ENCODE assay signal across 8 cellular contexts in genomic region chr3:44949770-44950169, GRCh38. TPM values are rescaled to one million over a fixed set of nuclear protein-coding genes. Genes with fewer than 3 reads are reported as not detected.
DNase-seq lines count a peak whose midpoint lies in the region; FAIRE-seq and TF ChIP-seq lines count a peak whose summit lies in the region.
"Not testable (repeated sequence)": the region's sequence is repeated elsewhere in the genome, so short reads cannot be mapped to it uniquely, and the experiment has no call there.

No MANE protein-coding gene starts in this region.

- not testable (repeated sequence) for H2AK5ac ChIP-seq in H1 (ENCODE audit: low read depth, low read length)

- peak overlapping the region in 8 of 11 experiments; percentile 40 to 68 (median 60); a peak in 15 of 22 replicates for H3K4me2 ChIP-seq in BLaER1 treated with 17β-estradiol and CSF1 and Interleukin-3, amounts not matched to agents 10 nM and 100 nM
- not testable (repeated sequence) for H3K4me2 ChIP-seq in H1 (ENCODE audit: insufficient read depth in 1 of 2, low read depth in 2 of 2, low read length in 2 of 2)

- H3K36me3 ChIP-seq in A673 (ENCODE audit: insufficient read depth, low read length, poor library complexity, severe bottlenecking) (peaks cover 16% of the 10 kb centered on the region), HUES64 (ENCODE audit: insufficient read depth, low read length) (peaks cover 15% of the 10 kb centered on the region), iPS-20b (ENCODE audit: insufficient read depth, low read depth, low read length) (peaks cover 14% of the 10 kb centered on the region)
- H3K36me3 ChIP-seq in BLaER1 treated with 17β-estradiol and CSF1 and Interleukin-3, amounts not matched to agents 10 nM and 100 nM, result peaks cover 46 to 87% (median 69%) of the 10 kb centered on the region in 11 experiments
- H3K36me3 ChIP-seq in HEK293 (ENCODE audit: control insufficient read depth in 2 of 2, insufficient read depth in 1 of 2, low read length in 2 of 2); SK-N-MC (ENCODE audit: insufficient read depth, low read length); H1 (ENCODE audit: control insufficient read depth in 2 of 4, insufficient read depth in 4 of 4, low read length in 3 of 4): not testable (repeated sequence)

- H4K8ac ChIP-seq in H1 (ENCODE audit: extremely low read depth, insufficient read depth, low read length), result not testable (repeated sequence)

- not testable (repeated sequence) for H2BK5ac ChIP-seq in H1 (ENCODE audit: low read depth, low read length)

- peaks cover 4 to 16% of the 10 kb centered on the region in 2 experiments; a peak in 2 of 4 replicates for H3K79me2 ChIP-seq in H1 (ENCODE audit: control insufficient read depth in 1 of 2, insufficient read depth in 2 of 2, low read length in 2 of 2)

- not testable (repeated sequence) for H3K23me2 ChIP-seq in H1 (ENCODE audit: low read depth, low read length)

- peaks cover 19 to 98% (median 76%) of the 10 kb centered on the region in 11 experiments; a peak in 21 of 22 replicates for H4K20me1 ChIP-seq in BLaER1 treated with 17β-estradiol and CSF1 and Interleukin-3, amounts not matched to agents 10 nM and 100 nM
- H4K20me1 ChIP-seq in H1 (replicated peaks in 1 of 2; ENCODE audit: control insufficient read depth in 1 of 2, insufficient read depth in 2 of 2, low read length in 2 of 2), result peaks cover 0 to 11% of the 10 kb centered on the region in 2 experiments

- H3K14ac ChIP-seq in H1 (ENCODE audit: insufficient read length), result not testable (repeated sequence)

- not testable (repeated sequence) for DNase-seq in A673 (ENCODE audit: low spot score); SK-N-MC (ENCODE audit: low read depth, low spot score); H1 (ENCODE audit: low read depth in 1 of 2, low spot score in 2 of 2)
- DNase-seq in activated effector memory CD4-positive, alpha-beta T cell treated with anti-CD3 and anti-CD28 coated beads, Interleukin-2, amount 50 U/mL, for 16 hours, result peak; percentile 44

- H2BK20ac ChIP-seq in H1 (ENCODE audit: low read length), result not testable (repeated sequence)

- BruUV-seq in A673 (replicated peaks; lab: Mats Ljungman, UMichigan), result not testable (repeated sequence)

- TF ChIP-seq RAD21 in H1 (IDR thresholded peaks at IDR 0.05 in 1 of 2, conservative IDR thresholded peaks at IDR 0.05 in 1 of 2; ENCODE audit: low read depth in 2 of 2, low read length in 2 of 2), result not testable (repeated sequence)

- H2BK15ac ChIP-seq in H1 (ENCODE audit: low read length), result not testable (repeated sequence)

- CTCF ChIA-PET in A673 (lab: Charles Lee), result not testable (repeated sequence)
- CTCF ChIA-PET in HEK293 (lab: Yijun Ruan, JAX) (interaction anchor here (0.6 kb wide), 1 partner anchor 19 kb away, joined by 3 read pairs; no protein-coding TSS in a partner anchor), H1 (lab: Charles Lee; ENCODE audit: partially characterized antibody) (interaction anchor here (0.6 to 1.1 kb wide), 3 partner anchors 13 to 83 kb away, joined by 3 to 4 read pairs (median 3); no protein-coding TSS in a partner anchor)

- H3K27me3 ChIP-seq in A673 (replicated peaks; ENCODE audit: insufficient read depth, low read depth, low read length, poor library complexity); BLaER1 treated with 17β-estradiol and CSF1 and Interleukin-3, amounts not matched to agents 10 nM and 100 nM; HUES64 (ENCODE audit: insufficient read depth, low read length); H1 (replicated peaks in 1 of 4; ENCODE audit: control insufficient read depth in 3 of 4, extremely low read depth in 1 of 4, insufficient read depth in 3 of 4, low read length in 3 of 4); iPS-20b (ENCODE audit: insufficient read depth, low read length): not testable (repeated sequence)

- H2AFZ ChIP-seq in H1 (ENCODE audit: low read length), result not testable (repeated sequence)

- FAIRE-seq in H1 (lab: Jason Lieb, UNC), result not testable (repeated sequence)

- H3K23ac ChIP-seq in H1 (ENCODE audit: insufficient read length), result not testable (repeated sequence)

- H3K79me1 ChIP-seq in H1 (ENCODE audit: low read depth, low read length), result peaks cover 12% of the 10 kb centered on the region

- H3K18ac ChIP-seq in H1 (ENCODE audit: extremely low read depth, low read length), result not testable (repeated sequence)

- TF ChIP-seq EP300 in H1 (IDR thresholded peaks at IDR 0.05; ENCODE audit: borderline replicate concordance in 1 of 2, low read depth in 2 of 2, low read length in 2 of 2), result not testable (repeated sequence)

- 94% methylated on average over 4 of the region's 4 CpGs for WGBS in HUES64
- 95% methylated on average over 4 of the region's 4 CpGs; no CpG with 5 or more reads in 1 of the 2 experiments for WGBS in H1 (ENCODE audit: extremely low coverage in 1 of 2, insufficient coverage in 1 of 2, insufficient read length in 1 of 2, insufficient replicate concordance in 2 of 2, low coverage in 1 of 2, low lambda C conversion rate in 2 of 2, missing lambda C conversion rate in 1 of 2), 2 experiments

- H4K91ac ChIP-seq in H1 (replicated peaks; ENCODE audit: insufficient read length, low read length), result not testable (repeated sequence)

- not testable (repeated sequence) for H4K5ac ChIP-seq in H1 (ENCODE audit: insufficient read length, low read depth, low read length)

- H3K9ac ChIP-seq in BLaER1 treated with 17β-estradiol and CSF1 and Interleukin-3, amounts not matched to agents 10 nM and 100 nM, result 0 out of 22 replicates have a peak overlapping the region, but pooled peaks of 1 of the 11 experiments have one; percentile 2
- not testable (repeated sequence) for H3K9ac ChIP-seq in HUES64 (ENCODE audit: low read depth, low read length); SK-N-MC (ENCODE audit: insufficient read length); H1 (replicated peaks in 1 of 4; ENCODE audit: extremely low read depth in 1 of 4, low read depth in 3 of 4, low read length in 3 of 4)
- peak overlapping the region; percentile 47; the same call in 1 of the 2 replicates for H3K9ac ChIP-seq in iPS-20b (ENCODE audit: low read depth, low read length)

- not testable (repeated sequence) for H3K4me3 ChIP-seq in A673 (ENCODE audit: low read depth, low read length, poor library complexity, severe bottlenecking); BLaER1 treated with 17β-estradiol and CSF1 and Interleukin-3, amounts not matched to agents 10 nM and 100 nM; HEK293 (ENCODE audit: low read depth, low read length); HUES64 (ENCODE audit: low read length); SK-N-MC; H1 (ENCODE audit: extremely low read depth in 1 of 4, insufficient read depth in 2 of 4, low read depth in 3 of 4, low read length in 4 of 4); iPS-20b (ENCODE audit: low read length)

- not testable (repeated sequence) for TF ChIP-seq CTCF in A673 (conservative IDR thresholded peaks at IDR 0.05; ENCODE audit: low read depth, low read length); HEK293 (tag by site-specific recombination; IDR thresholded peaks at IDR 0.05); H1 (IDR thresholded peaks at IDR 0.05; ENCODE audit: control extremely low read depth in 1 of 3, insufficient read depth in 1 of 3, low read depth in 1 of 3, low read length in 3 of 3)

- H2BK12ac ChIP-seq in H1 (ENCODE audit: low read depth, low read length), result not testable (repeated sequence)

- intact Hi-C loops in A673 (cut with micrococcal nuclease; ENCODE audit: unreplicated experiment), result not testable (repeated sequence)

- H3K9me3 ChIP-seq in A673 (ENCODE audit: low read depth, low read length, poor library complexity, severe bottlenecking); BLaER1 treated with 17β-estradiol and CSF1 and Interleukin-3, amounts not matched to agents 10 nM and 100 nM (replicated peaks in 1 of 11); HEK293 (ENCODE audit: control insufficient read depth, insufficient read depth, low read depth, low read length); HUES64 (ENCODE audit: insufficient read depth, low read depth, low read length); SK-N-MC (ENCODE audit: low read depth, low read length); H1 (ENCODE audit: insufficient read depth in 2 of 2, low read depth in 1 of 2, low read length in 1 of 2); iPS-20b (ENCODE audit: insufficient read depth, low read depth, low read length): not testable (repeated sequence)

- H3K4ac ChIP-seq in H1 (replicated peaks; ENCODE audit: insufficient read length, low read depth, low read length), result not testable (repeated sequence)

- TF ChIP-seq POLR2A in H1 (IDR thresholded peaks at IDR 0.05; ENCODE audit: control extremely low read depth in 1 of 2, low read depth in 2 of 2, low read length in 2 of 2), result not testable (repeated sequence)

- POLR2A ChIA-PET in A673 (lab: Charles Lee; ENCODE audit: low non-redundant PET); HEK293 (lab: Yijun Ruan, JAX): not testable (repeated sequence)
- POLR2A ChIA-PET in H1 (lab: Charles Lee; ENCODE audit: partially characterized antibody), result interaction anchor here (1.1 kb wide), 1 partner anchor 13 kb away, joined by 3 read pairs; no protein-coding TSS in a partner anchor

- not testable (repeated sequence) for H3K56ac ChIP-seq in H1 (replicated peaks; ENCODE audit: insufficient read length, low read depth, low read length)

- peak overlapping the region; percentile 95 for H3K27ac ChIP-seq in A673 (ENCODE audit: low read depth, low read length, poor library complexity, severe bottlenecking)
- not testable (repeated sequence) for H3K27ac ChIP-seq in BLaER1 treated with 17β-estradiol and CSF1 and Interleukin-3, amounts not matched to agents 10 nM and 100 nM; HEK293 (ENCODE audit: extremely low read depth, low read depth, low read length); H1 (ENCODE audit: low read depth, low read length)
- 0 out of 2 replicates have a peak overlapping the region, but pooled peaks have one; percentile 53 for H3K27ac ChIP-seq in HUES64 (ENCODE audit: low read depth, low read length)
- H3K27ac ChIP-seq in SK-N-MC, result peak overlapping the region; percentile 94
- peak overlapping the region; percentile 87 for H3K27ac ChIP-seq in iPS-20b (ENCODE audit: low read length)

- H2BK120ac ChIP-seq in H1 (replicated peaks; ENCODE audit: low read depth, low read length), result not testable (repeated sequence)

- peaks cover 45% of the 10 kb centered on the region for H3K4me1 ChIP-seq in A673 (ENCODE audit: insufficient read depth, low read length, poor library complexity, severe bottlenecking)
- peaks cover 12 to 50% (median 34%) of the 10 kb centered on the region in 10 experiments for H3K4me1 ChIP-seq in BLaER1 treated with 17β-estradiol and CSF1 and Interleukin-3, amounts not matched to agents 10 nM and 100 nM
- not testable (repeated sequence) for H3K4me1 ChIP-seq in HEK293 (ENCODE audit: control insufficient read depth, insufficient read depth, low read length); HUES64 (ENCODE audit: insufficient read depth, low read length); H1 (replicated peaks in 1 of 4; ENCODE audit: control insufficient read depth in 3 of 4, insufficient read depth in 4 of 4, low read length in 3 of 4)
- H3K4me1 ChIP-seq in iPS-20b (ENCODE audit: insufficient read depth, low read length), result 0 out of 2 replicates have a peak, but pooled peaks cover 12% of the 10 kb centered on the region

RNA-seq across cellular contexts. Expression of gene ZDHHC3, which starts 26.2 kb away (rescaled TPM):
- 94.7 and 95.2 TPM in 2 replicates for total RNA-seq in A673 (2021)
- 44.6 TPM for polyA plus RNA-seq in HUES64 (2013, experiment 1 of 2)
- 47.0 TPM for polyA plus RNA-seq in HUES64 (2013, experiment 2 of 2)
- 67.4 and 77.4 TPM in 2 replicates for total RNA-seq in H1 (2021; fragmentation: NEBNext Ultra II Directional; extraction: Animal tissue kit (Norgen Biotek cat#: 25700))
- polyA plus RNA-seq in H1 (2011; rRNA removed), result 88.7 and 102 TPM in 2 replicates
- 91.4 TPM for polyA plus RNA-seq in H1 (2011; cell fraction: cytosol; rRNA removed)
- 106 TPM for polyA plus RNA-seq in H1 (2011; cell fraction: nucleus; rRNA removed)
- 51.1 to 61.3 TPM (median 59.3 TPM) in 4 replicates for polyA plus RNA-seq in H1 (2012, experiment 1 of 2)
- 45.8 TPM for polyA plus RNA-seq in H1 (2012, experiment 2 of 2)
- polyA plus RNA-seq in H1 (2013, experiment 1 of 2), result 43.1 TPM
- 43.9 TPM for polyA plus RNA-seq in H1 (2013, experiment 2 of 2)
- polyA minus RNA-seq in H1 (2011; rRNA and poly(A)+ RNA removed), result 310 and 345 TPM in 2 replicates
- polyA minus RNA-seq in H1 (2011; cell fraction: cytosol; rRNA and poly(A)+ RNA removed), result 51.1 TPM
- 81.2 TPM for polyA minus RNA-seq in H1 (2011; cell fraction: nucleus; rRNA and poly(A)+ RNA removed)

RNA-seq across cellular contexts. Expression of gene EXOSC7, which starts 26.3 kb away (rescaled TPM):
- 47.4 and 57.3 TPM in 2 replicates for total RNA-seq in A673 (2021)
- polyA plus RNA-seq in HUES64 (2013, experiment 1 of 2), result 61.3 TPM
- polyA plus RNA-seq in HUES64 (2013, experiment 2 of 2), result 67.0 TPM
- 86.3 and 94.5 TPM in 2 replicates for total RNA-seq in H1 (2021; fragmentation: NEBNext Ultra II Directional; extraction: Animal tissue kit (Norgen Biotek cat#: 25700))
- 75.1 and 92.7 TPM in 2 replicates for polyA plus RNA-seq in H1 (2011; rRNA removed)
- polyA plus RNA-seq in H1 (2011; cell fraction: cytosol; rRNA removed), result 153 TPM
- 53.3 TPM for polyA plus RNA-seq in H1 (2011; cell fraction: nucleus; rRNA removed)
- 108 to 149 TPM (median 128 TPM) in 4 replicates for polyA plus RNA-seq in H1 (2012, experiment 1 of 2)
- 38.6 TPM for polyA plus RNA-seq in H1 (2012, experiment 2 of 2)
- 64.6 TPM for polyA plus RNA-seq in H1 (2013, experiment 1 of 2)
- polyA plus RNA-seq in H1 (2013, experiment 2 of 2), result 68.8 TPM
- 53.8 and 58.5 TPM in 2 replicates for polyA minus RNA-seq in H1 (2011; rRNA and poly(A)+ RNA removed)
- polyA minus RNA-seq in H1 (2011; cell fraction: cytosol; rRNA and poly(A)+ RNA removed), result 34.2 TPM
- polyA minus RNA-seq in H1 (2011; cell fraction: nucleus; rRNA and poly(A)+ RNA removed), result 55.2 TPM
